14 cellular contexts compared by ENCODE assay signal in genomic region chr2:14567561-14567960, GRCh38.
DNase-seq lines count a peak whose midpoint lies in the region; ATAC-seq and TF ChIP-seq lines count a peak whose summit lies in the region.
"Had no signal": no experiment of that assay in that cellular context is flagged by ENCODE, and none has a peak within 500 bp of the region (broad histone marks: within the 10 kb centered on the region; RNA-seq: fewer than 3 reads in every experiment).

No MANE protein-coding gene starts in this region.

- H3K9me2 ChIP-seq in GM23338 (ENCODE audit: insufficient read depth) = peaks cover 4% of the 10 kb centered on the region; the same call in 1 of the 2 replicates

- no peaks in the 10 kb centered on the region for H3K4me1 ChIP-seq in GM23338 (ENCODE audit: insufficient read depth)
- H3K4me1 ChIP-seq: A549 had no signal

- H3K27ac ChIP-seq in GM23338 (ENCODE audit: low read depth) = no peak overlapping the region
- H3K27ac ChIP-seq: A549 had no signal

- H3K9me3 Mint-ChIP-seq in GM23338 = no peaks in the 10 kb centered on the region

- no peaks in the 10 kb centered on the region for H3K27me3 ChIP-seq in GM23338 (ENCODE audit: insufficient read depth)

- no peak for TF ChIP-seq CTCF in GM23338 (conservative IDR thresholded peaks at IDR 0.05; ENCODE audit: low read depth in 2 of 2)

- H2AFZ ChIP-seq in GM23338 = no peak overlapping the region

- H3K27ac Mint-ChIP-seq in GM23338 = no peak overlapping the region
- H3K27ac Mint-ChIP-seq: CD14-positive monocyte had no signal

- no peaks in the 10 kb centered on the region for H3K79me2 ChIP-seq in GM23338 (replicated peaks; ENCODE audit: insufficient read depth)

- ATAC-seq in GM23338 (no peak), GM21723 (IDR thresholded peaks at IDR 0.05; ENCODE audit: unreplicated experiment) (no peak)
- ATAC-seq: A549 had no signal

- no peak overlapping the region for H3K4me2 ChIP-seq in GM23338
- H3K4me2 ChIP-seq: A549 had no signal

- H3K36me3 ChIP-seq in GM23338 (ENCODE audit: insufficient read depth) = no peaks in the 10 kb centered on the region

- no peaks in the 10 kb centered on the region for H3F3A ChIP-seq in GM23338 (replicated peaks; ENCODE audit: low read depth)

- H3K36me3 Mint-ChIP-seq in GM23338 (ENCODE audit: low read depth) = no peaks in the 10 kb centered on the region
- H3K36me3 Mint-ChIP-seq: CD14-positive monocyte had no signal

- DNase-seq in ELR (ENCODE audit: low read depth) (peak; percentile 22), astrocyte of the hippocampus (ENCODE audit: low read depth, low spot score) (peak; percentile 39), fibroblast of peridontal ligament (ENCODE audit: extremely low read depth) (peak; percentile 41), renal cortical epithelial cell (ENCODE audit: low read depth) (peak; percentile 90), GM23338 (ENCODE audit: low spot score) (no peak), NCI-H1105 (lab: John Stamatoyannopoulos, UW) (no peak)
- DNase-seq: COR-L47, NCI-H1417 treated with DMSO at 0.1 percent for 48 hours, NCI-H2029, NCI-H510A, NCI-H82 had no signal

- H4K20me1 ChIP-seq in GM23338 (replicated peaks; ENCODE audit: insufficient read depth) = no peaks in the 10 kb centered on the region

- H3K4me3 Mint-ChIP-seq in GM23338 = no peak overlapping the region
- H3K4me3 Mint-ChIP-seq: CD14-positive monocyte had no signal

- H3K4me1 Mint-ChIP-seq in GM23338 = peaks cover 4% of the 10 kb centered on the region; the same call in 2 of the 3 replicates
- H3K4me1 Mint-ChIP-seq: CD14-positive monocyte had no signal

- H3K4me3 ChIP-seq in GM23338 = no peak overlapping the region
- H3K4me3 ChIP-seq: A549 had no signal

- H3K27me3 Mint-ChIP-seq in GM23338 (ENCODE audit: insufficient read depth, low read depth, poor library complexity) = no peaks in the 10 kb centered on the region

TF ChIP-seq in GM23338, 12 proteins besides CTCF, POLR2A, EP300 and RAD21:
- TF ChIP-seq EZH2 (IDR thresholded peaks at IDR 0.05; ENCODE audit: low read depth, unreplicated experiment) (no peak), ETS1 (IDR thresholded peaks at IDR 0.05) (no peak), STAT1 (IDR thresholded peaks at IDR 0.05; ENCODE audit: unreplicated experiment) (no peak), CREB1 (CRISPR knock-in tag; IDR thresholded peaks at IDR 0.05; ENCODE audit: low read depth) (no peak), JUNB (IDR thresholded peaks at IDR 0.05; ENCODE audit: unreplicated experiment) (no peak), ZNF462 (CRISPR knock-in tag; IDR thresholded peaks at IDR 0.05) (no peak)

Comparison
In these comparisons a context has a peak if more than half of its experiments do, and no peak if none do; other contexts are left out.
1. DNase-seq: peak in ELR (single experiment), astrocyte of the hippocampus (single experiment), fibroblast of peridontal ligament (single experiment) and renal cortical epithelial cell (single experiment); none in GM23338 (single experiment) and NCI-H1105 (single experiment).